8 cellular contexts compared by ENCODE assay signal in genomic region chr12:49777800-49778748, GRCh38. TPM values are rescaled to one million over a fixed set of nuclear protein-coding genes. Genes with fewer than 3 reads are reported as not detected.
A peak's percentile ranks its signal among the peaks of the same experiment; 100 is the strongest.
DNase-seq lines count a peak whose midpoint lies in the region; ATAC-seq and TF ChIP-seq lines count a peak whose summit lies in the region.

No MANE protein-coding gene starts in this region.

- in situ Hi-C loops in ACHN (cut with HindIII; ENCODE audit: low pct_ligation_motif_present, low pct_unique_long_range_greater_than_20kb, low sequenced_read_pairs): no loop called here

- H3K9me3 ChIP-seq in PC-9 (ENCODE audit: insufficient read depth, low read depth) (no peaks in the 10 kb centered on the region), gastroesophageal sphincter (no peaks in the 10 kb centered on the region)

- H3K27me3 Mint-ChIP-seq in activated T-helper 17 cell treated with anti-CD3 and anti-CD28 coated beads, Interleukin-2, amount 50 U/mL, for 72 hours: peaks cover 25% of the 10 kb centered on the region

- H3K4me3 ChIP-seq in PC-9: no peak overlapping the region
- H3K4me3 ChIP-seq in gastroesophageal sphincter: no peak overlapping the region

- no peaks in the 10 kb centered on the region for H3K79me2 ChIP-seq in PC-9 (ENCODE audit: low read depth)

- POLR2A ChIA-PET in PC-9 (lab: Charles Lee; ENCODE audit: unreplicated experiment): interaction anchor here (0.6 kb wide), 1 partner anchor 10 kb away, joined by 20 read pairs; no protein-coding TSS in a partner anchor

- no peak overlapping the region for H3K4me3 Mint-ChIP-seq in activated T-helper 17 cell treated with anti-CD3 and anti-CD28 coated beads, Interleukin-2, amount 50 U/mL, for 72 hours

- H3K36me3 ChIP-seq in PC-9 (ENCODE audit: low read depth) (no peaks in the 10 kb centered on the region), gastroesophageal sphincter (no peaks in the 10 kb centered on the region)

- no peaks in the 10 kb centered on the region for H4K20me1 ChIP-seq in PC-9 (ENCODE audit: insufficient read depth)

- TF ChIP-seq EP300 in gastroesophageal sphincter (IDR thresholded peaks at IDR 0.05): no peak

- no peaks in the 10 kb centered on the region for H3K9me2 ChIP-seq in PC-9 (ENCODE audit: insufficient read depth)

- no peaks in the 10 kb centered on the region for H3F3A ChIP-seq in PC-9 (ENCODE audit: insufficient read depth, low read depth)

- H3K27ac Mint-ChIP-seq in activated T-helper 17 cell treated with anti-CD3 and anti-CD28 coated beads, Interleukin-2, amount 50 U/mL, for 72 hours: peak overlapping the region; percentile 3

- 46 to 52% methylated on average over 15 to 19 of the region's 19 CpGs for WGBS in gastroesophageal sphincter (ENCODE audit: low coverage in 1 of 2), 2 donors

- no peaks in the 10 kb centered on the region for H3K9me3 Mint-ChIP-seq in activated T-helper 17 cell treated with anti-CD3 and anti-CD28 coated beads, Interleukin-2, amount 50 U/mL, for 72 hours

- intact Hi-C loops in PC-9 (cut with micrococcal nuclease; ENCODE audit: unreplicated experiment): loop anchor here (2.0 to 5.0 kb wide), 3 partner anchors 136 to 397 kb away; no protein-coding TSS in a partner anchor

- ATAC-seq in activated T-helper 17 cell treated with anti-CD3 and anti-CD28 coated beads, Interleukin-2, amount 50 U/mL, for 72 hours (replicated peaks): peak; percentile 79
- ATAC-seq in gastroesophageal sphincter: no peak
- ATAC-seq in GM21515 (IDR thresholded peaks at IDR 0.05; ENCODE audit: unreplicated experiment): no peak
- no peak for ATAC-seq in GM21423 (IDR thresholded peaks at IDR 0.05; ENCODE audit: unreplicated experiment)

- H3K27ac ChIP-seq in PC-9 (no peak overlapping the region), gastroesophageal sphincter (no peak overlapping the region)

- H3K4me1 Mint-ChIP-seq in activated T-helper 17 cell treated with anti-CD3 and anti-CD28 coated beads, Interleukin-2, amount 50 U/mL, for 72 hours: peaks cover 12% of the 10 kb centered on the region

- peak; percentile 83 for TF ChIP-seq CTCF in PC-9 (conservative IDR thresholded peaks at IDR 0.05)
- peak; percentile 41 to 78 (median 56) for TF ChIP-seq CTCF in gastroesophageal sphincter (IDR thresholded peaks at IDR 0.05)

- no peak for TF ChIP-seq POLR2A in gastroesophageal sphincter (IDR thresholded peaks at IDR 0.05)

- H3K27me3 ChIP-seq in PC-9 (ENCODE audit: insufficient read depth, low read depth): no peaks in the 10 kb centered on the region
- no peaks in the 10 kb centered on the region for H3K27me3 ChIP-seq in gastroesophageal sphincter

- CTCF ChIA-PET in PC-9 (lab: Charles Lee): interaction anchor here (0.6 to 1.5 kb wide), 2 partner anchors 37 to 109 kb away, joined by 3 to 5 read pairs; partner anchors contain the start of gene TMBIM6

- H2AFZ ChIP-seq in PC-9: no peak overlapping the region

- H3K4me2 ChIP-seq in PC-9: no peak overlapping the region

- no TSS peak for BruUV-seq in PC-9 (replicated peaks; lab: Mats Ljungman, UMichigan)

- H3K4me1 ChIP-seq in PC-9 (replicated peaks; ENCODE audit: insufficient read depth): no peaks in the 10 kb centered on the region
- H3K4me1 ChIP-seq in gastroesophageal sphincter: peaks cover 0 to 14% (median 0%) of the 10 kb centered on the region in 3 donors

- DNase-seq in ACHN (peak; percentile 65), GM19238 (ENCODE audit: insufficient read length, low spot score) (peak; percentile 64), PC-9 (peak in 1 of 2 experiments; percentile 68), renal cortical epithelial cell (ENCODE audit: low read depth) (peak; percentile 21)

- H3K36me3 Mint-ChIP-seq in activated T-helper 17 cell treated with anti-CD3 and anti-CD28 coated beads, Interleukin-2, amount 50 U/mL, for 72 hours (ENCODE audit: low read depth): no peaks in the 10 kb centered on the region

RNA-seq across cellular contexts. Expression of gene TMBIM6, which starts 36.7 kb away (rescaled TPM):
- total RNA-seq in PC-9 (2021) (685 and 690 TPM in 2 replicates), gastroesophageal sphincter (100 to 1,000 TPM; 251 to 408 (median 329) TPM), renal cortical epithelial cell (496 and 679 TPM in 2 replicates)
- 100 to 1,000 TPM; 407 to 411 TPM for total RNA-seq in activated T-helper 17 cell treated with anti-CD3 and anti-CD28 coated beads, Interleukin-2, amount 50 U/mL, for 72 hours

RNA-seq across cellular contexts. Expression of gene NCKAP5L, which starts 50.1 kb away (rescaled TPM):
- total RNA-seq in PC-9 (2021) (20.5 and 20.9 TPM in 2 replicates), gastroesophageal sphincter (10 to 100 TPM; 15.3 to 27.5 (median 19.0) TPM), renal cortical epithelial cell (6.6 and 25.4 TPM in 2 replicates)
- total RNA-seq in activated T-helper 17 cell treated with anti-CD3 and anti-CD28 coated beads, Interleukin-2, amount 50 U/mL, for 72 hours: 1 to 10 TPM; 1.2 to 2.4 TPM
